10 cellular contexts compared by ENCODE assay signal in genomic region chr11:64360403-64360980, GRCh38. TPM values are rescaled to one million over a fixed set of nuclear protein-coding genes. Genes with fewer than 3 reads are reported as not detected.
DNase-seq lines count a peak whose midpoint lies in the region; ATAC-seq, FAIRE-seq and TF ChIP-seq lines count a peak whose summit lies in the region.
"Had no signal": no experiment of that assay in that cellular context is flagged by ENCODE, and none has a peak within 500 bp of the region (broad histone marks: within the 10 kb centered on the region; RNA-seq: fewer than 3 reads in every experiment).

No MANE protein-coding gene starts in this region.

- TF ChIP-seq EP300 in K562 (IDR thresholded peaks at IDR 0.05; ENCODE audit: low read length) = no peak

- peaks cover 35% of the 10 kb centered on the region for H3K4me1 Mint-ChIP-seq in Calu3 (ENCODE audit: low read depth, unreplicated experiment)

- TF ChIP-seq CTCF in Calu3 (IDR thresholded peaks at IDR 0.05; ENCODE audit: unreplicated experiment) = no peak
- no peak for TF ChIP-seq CTCF in Loucy (conservative IDR thresholded peaks at IDR 0.05; ENCODE audit: low read length)
- TF ChIP-seq CTCF in K562 (IDR thresholded peaks at IDR 0.05 in 2 of 3, conservative IDR thresholded peaks at IDR 0.05 in 1 of 3; ENCODE audit: insufficient read depth in 2 of 3, low read depth in 1 of 3, low read length in 3 of 3) = no peak
- no peak for TF ChIP-seq CTCF in osteoblast (IDR thresholded peaks at IDR 0.05; ENCODE audit: extremely low read depth, low read depth, low read length)

- H3K4me3 ChIP-seq in Loucy (ENCODE audit: low read length, poor library complexity, severe bottlenecking) (peak overlapping the region; percentile 98), K562 (no peak overlapping the region), osteoblast (ENCODE audit: insufficient read depth, low read length) (no peak overlapping the region)

- H3K9ac ChIP-seq in Loucy (ENCODE audit: low read depth, low read length, poor library complexity, severe bottlenecking) (peak overlapping the region; percentile 88), K562 (ENCODE audit: insufficient read depth in 1 of 2, low read depth in 2 of 2, low read length in 2 of 2) (peak overlapping the region in 1 of 2 experiments; percentile 41; a peak in 2 of 4 replicates)

- CTCF ChIA-PET in Calu3 (lab: Charles Lee) (no interaction called here), K562 (lab: Yijun Ruan, JAX; ENCODE audit: low intra/inter-chr PET ratio) (interaction anchor here (0.7 kb wide), 1 partner anchor 290 kb away, joined by 4 read pairs; no protein-coding TSS in a partner anchor)

- POLR2A ChIA-PET in K562 (lab: Yijun Ruan, JAX) = interaction anchor here (0.6 to 0.8 kb wide), 2 partner anchors 9 to 154 kb away, joined by 3 to 4 read pairs; no protein-coding TSS in a partner anchor

- no peak for ATAC-seq in K562
- no peak for ATAC-seq in GM21515 (IDR thresholded peaks at IDR 0.05; ENCODE audit: unreplicated experiment)
- no peak for ATAC-seq in GM18517 (IDR thresholded peaks at IDR 0.05; ENCODE audit: unreplicated experiment)
- ATAC-seq in left colon = no peak

- WGBS in K562 (ENCODE audit: insufficient coverage, low coverage, missing lambda C conversion rate) = 83% methylated on average over 17 of the region's 17 CpGs

- H3K4me2 ChIP-seq in Loucy (ENCODE audit: low read depth, low read length, poor library complexity, severe bottlenecking) (peak overlapping the region; percentile 96), K562 (ENCODE audit: insufficient read depth, low read length) (no peak overlapping the region), osteoblast (ENCODE audit: insufficient read depth, low read length) (peak overlapping the region; percentile 94)

- H3K79me2 ChIP-seq in Loucy (ENCODE audit: insufficient read depth, low read length) = peaks cover 18% of the 10 kb centered on the region; the same call in 1 of the 2 replicates
- H3K79me2 ChIP-seq in K562 (ENCODE audit: control insufficient read depth, insufficient read depth, low read length) = peaks cover 23% of the 10 kb centered on the region
- H3K79me2 ChIP-seq in osteoblast (ENCODE audit: insufficient read depth, low read length) = peaks cover 16% of the 10 kb centered on the region

- no peak for TF ChIP-seq RAD21 in K562 (CRISPR knock-in tag; conservative IDR thresholded peaks at IDR 0.05 in 1 of 2, IDR thresholded peaks at IDR 0.05 in 1 of 2)

- no peaks in the 10 kb centered on the region for H3K9me3 Mint-ChIP-seq in Calu3 (ENCODE audit: low read depth, unreplicated experiment)

- H3K4me3 Mint-ChIP-seq in Calu3 (ENCODE audit: low read depth, unreplicated experiment) = peak overlapping the region; percentile 80

- peaks cover 57% of the 10 kb centered on the region for H3K36me3 Mint-ChIP-seq in Calu3 (ENCODE audit: insufficient read depth, unreplicated experiment)

- H3K27me3 ChIP-seq in Loucy (ENCODE audit: insufficient read depth, low read length, poor library complexity, severe bottlenecking) (no peaks in the 10 kb centered on the region), K562 (ENCODE audit: control insufficient read depth in 2 of 2, insufficient read depth in 2 of 2, low read length in 2 of 2) (no peaks in the 10 kb centered on the region), osteoblast (ENCODE audit: insufficient read depth, low read length) (no peaks in the 10 kb centered on the region)

- intact Hi-C loops in Calu3 (cut with micrococcal nuclease; ENCODE audit: unreplicated experiment) = no loop called here
- intact Hi-C loops in K562 (cut with micrococcal nuclease) = no loop called here
- intact Hi-C loops in left colon (cut with DNase I, micrococcal nuclease) = no loop called here

- H2AFZ ChIP-seq in Loucy (ENCODE audit: low read length) (no peak overlapping the region), K562 (ENCODE audit: low read depth, low read length) (no peak overlapping the region), osteoblast (ENCODE audit: low read length) (no peak overlapping the region)

- no peaks in the 10 kb centered on the region for H3F3A ChIP-seq in Loucy (ENCODE audit: low read depth)

- H3K27ac Mint-ChIP-seq in Calu3 (ENCODE audit: unreplicated experiment) = no peak overlapping the region

- peaks cover 10% of the 10 kb centered on the region; the same call in 1 of the 2 replicates for H3K36me3 ChIP-seq in Loucy (ENCODE audit: insufficient read depth, low read length)
- peaks cover 51% of the 10 kb centered on the region; the same call in 2 of the 3 replicates for H3K36me3 ChIP-seq in K562 (ENCODE audit: control insufficient read depth, insufficient read depth, low read length)
- peaks cover 38% of the 10 kb centered on the region for H3K36me3 ChIP-seq in osteoblast (ENCODE audit: insufficient read depth, low read length)

- H3K27me3 Mint-ChIP-seq in Calu3 (ENCODE audit: unreplicated experiment) = no peaks in the 10 kb centered on the region

- H3K9me3 ChIP-seq in Loucy (ENCODE audit: insufficient read depth, low read depth, low read length) = no peaks in the 10 kb centered on the region
- H3K9me3 ChIP-seq in K562 (replicated peaks; ENCODE audit: control insufficient read depth, insufficient read depth, low read depth, low read length) = no peaks in the 10 kb centered on the region
- H3K9me3 ChIP-seq in osteoblast (ENCODE audit: low read depth, low read length) = no peaks in the 10 kb centered on the region

- H3K9me2 ChIP-seq in Loucy (replicated peaks; ENCODE audit: low read depth, low read length) = no peaks in the 10 kb centered on the region

- no peak for DNase-seq in Calu3
- DNase-seq in K562 (ENCODE audit: extremely low read depth in 1 of 4, low spot score in 3 of 4) = no peak
- DNase-seq in osteoblast (ENCODE audit: insufficient read length, low spot score, missing footprints) = no peak
- no peak for DNase-seq in SW 1271 (lab: John Stamatoyannopoulos, UW)
- DNase-seq in left colon = no peak
- DNase-seq: Right ventricle myocardium superior had no signal

- in situ Hi-C loops in K562 (cut with MboI) = no loop called here

- peaks cover 29% of the 10 kb centered on the region for H3K4me1 ChIP-seq in Loucy (ENCODE audit: insufficient read depth, low read length, poor library complexity, severe bottlenecking)
- peaks cover 32 to 48% of the 10 kb centered on the region in 2 experiments for H3K4me1 ChIP-seq in K562 (replicated peaks in 1 of 2; ENCODE audit: control insufficient read depth in 2 of 2, insufficient read depth in 2 of 2, low read length in 2 of 2)
- H3K4me1 ChIP-seq in osteoblast (ENCODE audit: insufficient read depth, low read length) = peaks cover 24% of the 10 kb centered on the region

- no peak for FAIRE-seq in K562 (lab: Jason Lieb, UNC)
- FAIRE-seq: islet of Langerhans had no signal

- no TSS peak for BruUV-seq in Calu3 (replicated peaks; lab: Mats Ljungman, UMichigan)
- BruUV-seq in K562 (replicated peaks; lab: Mats Ljungman, UMichigan) = no TSS peak

- peaks cover 5% of the 10 kb centered on the region for H4K20me1 ChIP-seq in Loucy (ENCODE audit: insufficient read depth, low read length, poor library complexity, severe bottlenecking)
- H4K20me1 ChIP-seq in K562 (replicated peaks; ENCODE audit: control insufficient read depth, insufficient read depth, low read length) = no peaks in the 10 kb centered on the region
- peaks cover 5% of the 10 kb centered on the region for H4K20me1 ChIP-seq in osteoblast (ENCODE audit: insufficient read depth, low read length)

- H3K27ac ChIP-seq in K562 (ENCODE audit: extremely low read depth, low read depth, low read length) (no peak overlapping the region), osteoblast (ENCODE audit: low read depth, low read length) (no peak overlapping the region)

- TF ChIP-seq POLR2A in K562 (conservative IDR thresholded peaks at IDR 0.05) = no peak

- H3K9me1 ChIP-seq in K562 (ENCODE audit: control insufficient read depth, insufficient read depth, low read length) = peaks cover 3% of the 10 kb centered on the region

RNA-seq across cellular contexts. Expression of gene RPS6KA4, which starts 1.5 kb away (rescaled TPM):
- 46.0 and 56.5 TPM in 2 replicates for total RNA-seq in Calu3 (2022)
- total RNA-seq in K562 (2011; cell fraction: chromatin; rRNA removed; ENCODE audit: low replicate concordance) = 33.5 and 109 TPM in 2 replicates
- 69.5 and 71.5 TPM in 2 replicates for total RNA-seq in K562 (2011; cell fraction: nucleolus; rRNA removed)
- 35.5 and 40.0 TPM in 2 replicates for total RNA-seq in K562 (2011; cell fraction: nucleoplasm; rRNA removed)
- 19.1 and 23.0 TPM in 2 replicates for total RNA-seq in K562 (2014; rRNA removed)
- total RNA-seq in K562 (2014; rRNA removed; fragmentation: Illumina TruSeq; extraction: Trizol) = 4.5 and 7.2 TPM in 2 replicates
- 13.3 and 15.6 TPM in 2 replicates for total RNA-seq in K562 (2015; rRNA removed; fragmentation: Illumina TruSeq; extraction: Trizol)
- total RNA-seq in K562 (2021) = 20.4 and 23.8 TPM in 2 replicates
- polyA plus RNA-seq in K562 (2011; rRNA removed) = 9.8 and 12.0 TPM in 2 replicates
- 8.3 and 20.1 TPM in 2 replicates for polyA plus RNA-seq in K562 (2011; cell fraction: cytosol; rRNA removed)
- 42.6 and 76.4 TPM in 2 replicates for polyA plus RNA-seq in K562 (2011; cell fraction: nucleus; rRNA removed)
- polyA plus RNA-seq in K562 (2012) = 16.0 and 24.3 TPM in 2 replicates
- 6.7 and 10.2 TPM in 2 replicates for polyA plus RNA-seq in K562 (2014; fragmentation: Illumina TruSeq; extraction: Trizol)
- under 1 TPM; 0.15 to 0.27 TPM for polyA plus RNA-seq in K562 (2014; fragmentation: Nextera tagmentation; extraction: Ambion mirVana)
- polyA plus RNA-seq in K562 (2014; rRNA removed) = 16.0 and 17.3 TPM in 2 replicates
- polyA minus RNA-seq in K562 (2011; rRNA and poly(A)+ RNA removed) = 4.6 and 9.7 TPM in 2 replicates
- 13.5 and 19.8 TPM in 2 replicates for polyA minus RNA-seq in K562 (2011; cell fraction: cytosol; rRNA and poly(A)+ RNA removed)
- polyA minus RNA-seq in K562 (2011; cell fraction: nucleus; rRNA and poly(A)+ RNA removed) = 24.9 and 30.8 TPM in 2 replicates
- 35.9 and 39.4 TPM in 2 replicates for total RNA-seq in osteoblast
- 10 to 100 TPM; 30.4 to 42.6 TPM for total RNA-seq in left colon

RNA-seq across cellular contexts. Expression of gene CCDC88B, which starts 20.5 kb away (rescaled TPM):
- 7.6 and 8.2 TPM in 2 replicates for total RNA-seq in Calu3 (2022)
- total RNA-seq in K562 (2011; cell fraction: chromatin; rRNA removed; ENCODE audit: low replicate concordance) = 6.1 and 13.7 TPM in 2 replicates
- 8.7 and 12.0 TPM in 2 replicates for total RNA-seq in K562 (2011; cell fraction: nucleolus; rRNA removed)
- 7.3 and 11.5 TPM in 2 replicates for total RNA-seq in K562 (2011; cell fraction: nucleoplasm; rRNA removed)
- 15.2 and 16.1 TPM in 2 replicates for total RNA-seq in K562 (2014; rRNA removed)
- total RNA-seq in K562 (2014; rRNA removed; fragmentation: Illumina TruSeq; extraction: Trizol) = 2.7 and 4.7 TPM in 2 replicates
- 10.3 and 12.1 TPM in 2 replicates for total RNA-seq in K562 (2015; rRNA removed; fragmentation: Illumina TruSeq; extraction: Trizol)
- total RNA-seq in K562 (2021) = 11.9 and 13.0 TPM in 2 replicates
- 5.2 and 10.7 TPM in 2 replicates for polyA plus RNA-seq in K562 (2011; rRNA removed)
- polyA plus RNA-seq in K562 (2011; cell fraction: cytosol; rRNA removed) = 10.3 and 16.8 TPM in 2 replicates
- 13.5 and 14.6 TPM in 2 replicates for polyA plus RNA-seq in K562 (2011; cell fraction: nucleus; rRNA removed)
- 10.6 and 21.0 TPM in 2 replicates for polyA plus RNA-seq in K562 (2012)
- 7.9 and 13.4 TPM in 2 replicates for polyA plus RNA-seq in K562 (2014; fragmentation: Illumina TruSeq; extraction: Trizol)
- polyA plus RNA-seq in K562 (2014; fragmentation: Nextera tagmentation; extraction: Ambion mirVana) = 1 to 10 TPM in 1 of 2 experiments, under 1 TPM in 1; 0.13 to 1.7 TPM
- 16.3 and 18.1 TPM in 2 replicates for polyA plus RNA-seq in K562 (2014; rRNA removed)
- 1.2 and 1.5 TPM in 2 replicates for polyA minus RNA-seq in K562 (2011; rRNA and poly(A)+ RNA removed)
- 2.2 and 7.0 TPM in 2 replicates for polyA minus RNA-seq in K562 (2011; cell fraction: cytosol; rRNA and poly(A)+ RNA removed)
- polyA minus RNA-seq in K562 (2011; cell fraction: nucleus; rRNA and poly(A)+ RNA removed) = 2.2 and 5.9 TPM in 2 replicates
- 0.29 and 1.4 TPM in 2 replicates for total RNA-seq in osteoblast
- total RNA-seq in left colon = 10 to 100 TPM; 21.6 to 28.8 TPM

RNA-seq across cellular contexts. Expression of gene PRDX5, which starts 42.6 kb away (rescaled TPM):
- total RNA-seq in Calu3 (2022) = 165 TPM in 2 replicates
- total RNA-seq in K562 (2011; cell fraction: chromatin; rRNA removed; ENCODE audit: low replicate concordance) = 9.0 and 17.1 TPM in 2 replicates
- total RNA-seq in K562 (2011; cell fraction: nucleolus; rRNA removed) = 29.9 and 32.4 TPM in 2 replicates
- total RNA-seq in K562 (2011; cell fraction: nucleoplasm; rRNA removed) = 24.6 and 37.6 TPM in 2 replicates
- 252 and 268 TPM in 2 replicates for total RNA-seq in K562 (2014; rRNA removed)
- 73.0 and 93.8 TPM in 2 replicates for total RNA-seq in K562 (2014; rRNA removed; fragmentation: Illumina TruSeq; extraction: Trizol)
- total RNA-seq in K562 (2015; rRNA removed; fragmentation: Illumina TruSeq; extraction: Trizol) = 200 and 204 TPM in 2 replicates
- total RNA-seq in K562 (2021) = 124 and 154 TPM in 2 replicates
- 224 and 254 TPM in 2 replicates for polyA plus RNA-seq in K562 (2011; rRNA removed)
- 384 and 485 TPM in 2 replicates for polyA plus RNA-seq in K562 (2011; cell fraction: cytosol; rRNA removed)
- polyA plus RNA-seq in K562 (2011; cell fraction: nucleus; rRNA removed) = 86.4 and 132 TPM in 2 replicates
- 288 and 343 TPM in 2 replicates for polyA plus RNA-seq in K562 (2012)
- 209 and 212 TPM in 2 replicates for polyA plus RNA-seq in K562 (2014; fragmentation: Illumina TruSeq; extraction: Trizol)
- polyA plus RNA-seq in K562 (2014; fragmentation: Nextera tagmentation; extraction: Ambion mirVana) = 10 to 100 TPM; 40.8 to 64.2 TPM
- polyA plus RNA-seq in K562 (2014; rRNA removed) = 327 and 356 TPM in 2 replicates
- 63.6 and 63.9 TPM in 2 replicates for polyA minus RNA-seq in K562 (2011; rRNA and poly(A)+ RNA removed)
- polyA minus RNA-seq in K562 (2011; cell fraction: cytosol; rRNA and poly(A)+ RNA removed) = 41.2 and 61.9 TPM in 2 replicates
- 10.1 and 14.3 TPM in 2 replicates for polyA minus RNA-seq in K562 (2011; cell fraction: nucleus; rRNA and poly(A)+ RNA removed)
- total RNA-seq in osteoblast = 238 and 245 TPM in 2 replicates
- 100 to 1,000 TPM; 272 to 327 TPM for total RNA-seq in left colon

RNA-seq across cellular contexts. Expression of gene TRMT112, which starts 43.1 kb away (rescaled TPM):
- 197 and 211 TPM in 2 replicates for total RNA-seq in Calu3 (2022)
- total RNA-seq in K562 (2011; cell fraction: chromatin; rRNA removed; ENCODE audit: low replicate concordance) = 18.1 and 37.2 TPM in 2 replicates
- 57.9 and 58.8 TPM in 2 replicates for total RNA-seq in K562 (2011; cell fraction: nucleolus; rRNA removed)
- total RNA-seq in K562 (2011; cell fraction: nucleoplasm; rRNA removed) = 45.5 and 47.9 TPM in 2 replicates
- 391 and 444 TPM in 2 replicates for total RNA-seq in K562 (2014; rRNA removed)
- total RNA-seq in K562 (2014; rRNA removed; fragmentation: Illumina TruSeq; extraction: Trizol) = 126 and 162 TPM in 2 replicates
- 283 and 300 TPM in 2 replicates for total RNA-seq in K562 (2015; rRNA removed; fragmentation: Illumina TruSeq; extraction: Trizol)
- total RNA-seq in K562 (2021) = 274 and 296 TPM in 2 replicates
- polyA plus RNA-seq in K562 (2011; rRNA removed) = 242 and 243 TPM in 2 replicates
- polyA plus RNA-seq in K562 (2011; cell fraction: cytosol; rRNA removed) = 309 and 352 TPM in 2 replicates
- 114 and 135 TPM in 2 replicates for polyA plus RNA-seq in K562 (2011; cell fraction: nucleus; rRNA removed)
- 219 and 519 TPM in 2 replicates for polyA plus RNA-seq in K562 (2012)
- polyA plus RNA-seq in K562 (2014; fragmentation: Illumina TruSeq; extraction: Trizol) = 266 and 297 TPM in 2 replicates
- 100 to 1,000 TPM; 358 to 423 TPM for polyA plus RNA-seq in K562 (2014; fragmentation: Nextera tagmentation; extraction: Ambion mirVana)
- polyA plus RNA-seq in K562 (2014; rRNA removed) = 377 and 449 TPM in 2 replicates
- polyA minus RNA-seq in K562 (2011; rRNA and poly(A)+ RNA removed) = 48.4 and 49.7 TPM in 2 replicates
- 63.0 and 85.5 TPM in 2 replicates for polyA minus RNA-seq in K562 (2011; cell fraction: cytosol; rRNA and poly(A)+ RNA removed)
- 25.0 and 38.7 TPM in 2 replicates for polyA minus RNA-seq in K562 (2011; cell fraction: nucleus; rRNA and poly(A)+ RNA removed)
- total RNA-seq in osteoblast = 104 and 123 TPM in 2 replicates
- total RNA-seq in left colon = 10 to 100 TPM; 60.6 to 67.5 TPM

RNA-seq across cellular contexts. Expression of gene ESRRA, which starts 55.2 kb away (rescaled TPM):
- 53.4 and 59.7 TPM in 2 replicates for total RNA-seq in Calu3 (2022)
- 59.5 and 126 TPM in 2 replicates for total RNA-seq in K562 (2011; cell fraction: chromatin; rRNA removed; ENCODE audit: low replicate concordance)
- total RNA-seq in K562 (2011; cell fraction: nucleolus; rRNA removed) = 77.2 and 79.9 TPM in 2 replicates
- total RNA-seq in K562 (2011; cell fraction: nucleoplasm; rRNA removed) = 58.7 and 66.9 TPM in 2 replicates
- total RNA-seq in K562 (2014; rRNA removed) = 89.2 and 89.7 TPM in 2 replicates
- 13.8 and 17.3 TPM in 2 replicates for total RNA-seq in K562 (2014; rRNA removed; fragmentation: Illumina TruSeq; extraction: Trizol)
- total RNA-seq in K562 (2015; rRNA removed; fragmentation: Illumina TruSeq; extraction: Trizol) = 30.3 and 31.4 TPM in 2 replicates
- total RNA-seq in K562 (2021) = 76.5 and 84.1 TPM in 2 replicates
- 23.7 and 35.6 TPM in 2 replicates for polyA plus RNA-seq in K562 (2011; rRNA removed)
- 35.4 and 60.9 TPM in 2 replicates for polyA plus RNA-seq in K562 (2011; cell fraction: cytosol; rRNA removed)
- polyA plus RNA-seq in K562 (2011; cell fraction: nucleus; rRNA removed) = 37.9 and 54.0 TPM in 2 replicates
- 31.8 and 58.2 TPM in 2 replicates for polyA plus RNA-seq in K562 (2012)
- polyA plus RNA-seq in K562 (2014; fragmentation: Illumina TruSeq; extraction: Trizol) = 15.3 and 27.6 TPM in 2 replicates
- polyA plus RNA-seq in K562 (2014; fragmentation: Nextera tagmentation; extraction: Ambion mirVana) = 1 to 10 TPM in 1 of 2 experiments, under 1 TPM in 1; 0.27 to 1.0 TPM
- polyA plus RNA-seq in K562 (2014; rRNA removed) = 69.0 and 75.5 TPM in 2 replicates
- 12.5 and 13.5 TPM in 2 replicates for polyA minus RNA-seq in K562 (2011; rRNA and poly(A)+ RNA removed)
- 20.4 and 30.5 TPM in 2 replicates for polyA minus RNA-seq in K562 (2011; cell fraction: cytosol; rRNA and poly(A)+ RNA removed)
- polyA minus RNA-seq in K562 (2011; cell fraction: nucleus; rRNA and poly(A)+ RNA removed) = 20.6 and 21.5 TPM in 2 replicates
- total RNA-seq in osteoblast = 24.5 and 28.6 TPM in 2 replicates
- total RNA-seq in left colon = 100 to 1,000 TPM; 185 to 212 TPM
